12 cellular contexts compared by ENCODE assay signal in the genomic region with DNA sequence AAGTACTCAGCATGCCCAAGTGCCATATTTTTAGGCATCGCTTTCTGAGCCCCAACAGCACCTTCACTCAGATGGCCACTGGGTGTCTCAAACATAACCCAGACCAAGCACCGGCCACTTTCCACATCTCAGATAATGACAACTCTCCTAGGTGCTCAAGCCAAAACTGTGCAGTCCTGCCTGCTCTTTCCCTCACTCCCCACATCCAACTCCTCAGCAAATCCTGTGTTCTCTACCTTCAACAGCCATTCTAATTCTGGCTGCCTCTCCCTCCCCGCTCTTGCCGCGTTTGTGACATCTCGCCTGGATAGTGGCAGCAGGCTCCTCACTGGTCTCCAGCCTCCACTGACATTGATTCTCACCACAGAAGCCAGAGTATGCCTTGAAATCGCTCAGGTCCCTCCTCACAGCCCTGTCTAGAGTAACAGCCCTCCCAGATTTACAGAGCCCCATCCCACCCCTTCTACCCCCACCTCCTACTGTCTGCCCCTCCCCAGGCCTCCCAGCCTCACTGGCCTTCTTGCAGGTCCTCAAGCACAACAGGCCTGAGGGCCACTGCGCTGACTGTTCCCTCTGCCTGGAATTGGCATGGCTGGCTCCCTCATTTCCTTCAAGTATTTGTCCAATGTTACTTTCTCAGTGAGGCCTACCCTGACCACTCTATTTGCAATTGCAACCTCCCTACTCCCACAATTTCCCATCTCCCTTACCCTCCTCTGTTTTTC. TPM values are rescaled to one million over a fixed set of nuclear protein-coding genes. Genes with fewer than 3 reads are reported as not detected.
DNase-seq lines count a peak whose midpoint lies in the region; ATAC-seq and TF ChIP-seq lines count a peak whose summit lies in the region.
"Had no signal": no experiment of that assay in that cellular context is flagged by ENCODE, and none has a peak within 500 bp of the region (broad histone marks: within the 10 kb centered on the region; RNA-seq: fewer than 3 reads in every experiment).

No MANE protein-coding gene starts in this region.

- H3K9me3 ChIP-seq in breast epithelium = no peaks in the 10 kb centered on the region
- H3K9me3 ChIP-seq: adrenal gland had no signal

- H3K9me3 Mint-ChIP-seq in WTC11 (no peaks in the 10 kb centered on the region), glutamatergic neuron (ENCODE audit: unreplicated experiment) (peaks cover 6% of the 10 kb centered on the region), chondrocyte (ENCODE audit: low read depth) (no peaks in the 10 kb centered on the region)
- H3K9me3 Mint-ChIP-seq: stimulated activated naive CD8-positive, alpha-beta T cell treated with anti-CD3 and anti-CD28 coated beads, Interleukin-15, amount 100 ng/mL, for 72 hours had no signal

- H3K4me3 Mint-ChIP-seq in WTC11 = peak overlapping the region; percentile 63; the same call in 1 of the 2 replicates
- peak overlapping the region; percentile 50 for H3K4me3 Mint-ChIP-seq in glutamatergic neuron (ENCODE audit: unreplicated experiment)
- no peak overlapping the region for H3K4me3 Mint-ChIP-seq in chondrocyte (ENCODE audit: unreplicated experiment)

- H3K27ac ChIP-seq in breast epithelium = no peak overlapping the region

- POLR2A ChIA-PET in WTC11 (lab: Charles Lee) = no interaction called here

- in situ Hi-C loops in ACHN (cut with HindIII; ENCODE audit: low pct_ligation_motif_present, low pct_unique_long_range_greater_than_20kb, low sequenced_read_pairs) = no loop called here

- H3K4me3 ChIP-seq in breast epithelium = no peak overlapping the region
- H3K4me3 ChIP-seq: adrenal gland had no signal

- H3K4me1 Mint-ChIP-seq in WTC11 (peaks cover 40% of the 10 kb centered on the region), glutamatergic neuron (ENCODE audit: low read depth, unreplicated experiment) (peaks cover 10% of the 10 kb centered on the region), chondrocyte (ENCODE audit: low read depth) (peaks cover 19% of the 10 kb centered on the region)

- peaks cover 8% of the 10 kb centered on the region in 2 donors for H3K4me1 ChIP-seq in breast epithelium

- intact Hi-C loops in Right ventricle myocardium superior (cut with DNase I) (no loop called here), left cardiac atrium (cut with DNase I) (no loop called here), breast epithelium (cut with DNase I; ENCODE audit: low total_unique reads) (no loop called here)

- peaks cover 2% of the 10 kb centered on the region for H3K36me3 Mint-ChIP-seq in WTC11
- H3K36me3 Mint-ChIP-seq in glutamatergic neuron (ENCODE audit: unreplicated experiment) = peaks cover 6% of the 10 kb centered on the region
- no peaks in the 10 kb centered on the region for H3K36me3 Mint-ChIP-seq in chondrocyte (ENCODE audit: low read depth)

- H3K27me3 Mint-ChIP-seq in WTC11 (ENCODE audit: low read depth) = peaks cover 28% of the 10 kb centered on the region
- H3K27me3 Mint-ChIP-seq in glutamatergic neuron (ENCODE audit: unreplicated experiment) = peaks cover 7% of the 10 kb centered on the region
- H3K27me3 Mint-ChIP-seq in chondrocyte (ENCODE audit: low read depth) = no peaks in the 10 kb centered on the region
- H3K27me3 Mint-ChIP-seq: stimulated activated naive CD8-positive, alpha-beta T cell treated with anti-CD3 and anti-CD28 coated beads, Interleukin-15, amount 100 ng/mL, for 72 hours had no signal

- peak; percentile 19 for ATAC-seq in Right ventricle myocardium superior (ENCODE audit: poor library complexity)
- no peak for ATAC-seq in left cardiac atrium
- ATAC-seq in WTC11 = no peak
- ATAC-seq: stimulated activated naive CD8-positive, alpha-beta T cell treated with anti-CD3 and anti-CD28 coated beads, Interleukin-15, amount 100 ng/mL, for 72 hours had no signal

- CTCF ChIA-PET in WTC11 (lab: Charles Lee) = no interaction called here

- H3K36me3 ChIP-seq in breast epithelium = no peaks in the 10 kb centered on the region

- no peaks in the 10 kb centered on the region for H3K27me3 ChIP-seq in breast epithelium
- H3K27me3 ChIP-seq: adrenal gland had no signal

- TF ChIP-seq CTCF in WTC11 (IDR thresholded peaks at IDR 0.05) (no peak), glutamatergic neuron (IDR thresholded peaks at IDR 0.05; ENCODE audit: partially characterized antibody, unreplicated experiment) (no peak), breast epithelium (IDR thresholded peaks at IDR 0.05) (no peak), chondrocyte (IDR thresholded peaks at IDR 0.05) (no peak)

- TF ChIP-seq POLR2A in breast epithelium (IDR thresholded peaks at IDR 0.05) = no peak

- DNase-seq in Right ventricle myocardium superior (peak; percentile 42), left cardiac atrium (no peak), WTC11 (ENCODE audit: low spot score) (no peak), glutamatergic neuron (no peak), breast epithelium (ENCODE audit: low spot score in 2 of 2) (no peak), chondrocyte (ENCODE audit: low spot score) (no peak), NCI-H2081 (lab: John Stamatoyannopoulos, UW) (no peak), ACHN (no peak)
- DNase-seq: NCI-H1694 treated with DMSO at 0.1 percent for 48 hours; stimulated activated CD4-positive, alpha-beta T cell treated with anti-CD3 and anti-CD28 coated beads, Interleukin-15, amount 100 ng/mL, for 24 hours; stimulated activated naive CD8-positive, alpha-beta T cell treated with anti-CD3 and anti-CD28 coated beads, Interleukin-15, amount 100 ng/mL, for 72 hours had no signal

- H3K27ac Mint-ChIP-seq in WTC11 = no peak overlapping the region
- no peak overlapping the region for H3K27ac Mint-ChIP-seq in glutamatergic neuron (ENCODE audit: unreplicated experiment)
- H3K27ac Mint-ChIP-seq in chondrocyte (ENCODE audit: unreplicated experiment) = no peak overlapping the region

TF ChIP-seq in WTC11, 78 proteins besides CTCF, POLR2A, EP300 and RAD21 (continues in another document):
- TF ChIP-seq ZNF671 (CRISPR knock-in tag; IDR thresholded peaks at IDR 0.05) = no peak
- TF ChIP-seq PRRX2 (CRISPR knock-in tag; IDR thresholded peaks at IDR 0.05) = no peak
- TF ChIP-seq, protein P1, sequence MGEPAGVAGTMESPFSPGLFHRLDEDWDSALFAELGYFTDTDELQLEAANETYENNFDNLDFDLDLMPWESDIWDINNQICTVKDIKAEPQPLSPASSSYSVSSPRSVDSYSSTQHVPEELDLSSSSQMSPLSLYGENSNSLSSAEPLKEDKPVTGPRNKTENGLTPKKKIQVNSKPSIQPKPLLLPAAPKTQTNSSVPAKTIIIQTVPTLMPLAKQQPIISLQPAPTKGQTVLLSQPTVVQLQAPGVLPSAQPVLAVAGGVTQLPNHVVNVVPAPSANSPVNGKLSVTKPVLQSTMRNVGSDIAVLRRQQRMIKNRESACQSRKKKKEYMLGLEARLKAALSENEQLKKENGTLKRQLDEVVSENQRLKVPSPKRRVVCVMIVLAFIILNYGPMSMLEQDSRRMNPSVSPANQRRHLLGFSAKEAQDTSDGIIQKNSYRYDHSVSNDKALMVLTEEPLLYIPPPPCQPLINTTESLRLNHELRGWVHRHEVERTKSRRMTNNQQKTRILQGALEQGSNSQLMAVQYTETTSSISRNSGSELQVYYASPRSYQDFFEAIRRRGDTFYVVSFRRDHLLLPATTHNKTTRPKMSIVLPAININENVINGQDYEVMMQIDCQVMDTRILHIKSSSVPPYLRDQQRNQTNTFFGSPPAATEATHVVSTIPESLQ (CRISPR knock-in tag; IDR thresholded peaks at IDR 0.05) = no peak
- TF ChIP-seq, protein P2, sequence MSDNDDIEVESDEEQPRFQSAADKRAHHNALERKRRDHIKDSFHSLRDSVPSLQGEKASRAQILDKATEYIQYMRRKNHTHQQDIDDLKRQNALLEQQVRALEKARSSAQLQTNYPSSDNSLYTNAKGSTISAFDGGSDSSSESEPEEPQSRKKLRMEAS (CRISPR knock-in tag; IDR thresholded peaks at IDR 0.05) = no peak
- no peak for TF ChIP-seq FOXP1 (CRISPR knock-in tag; IDR thresholded peaks at IDR 0.05; ENCODE audit: borderline replicate concordance)
- TF ChIP-seq GABPB1 (CRISPR knock-in tag; IDR thresholded peaks at IDR 0.05) = no peak

RNA-seq across cellular contexts. Expression of a gene that starts 1.3 kb away (rescaled TPM):
- 4.2 TPM for total RNA-seq in Right ventricle myocardium superior
- 10 to 100 TPM in 1 of 2 donors, 1 to 10 TPM in 1; 8.7 to 11.3 TPM for total RNA-seq in left cardiac atrium
- 5.7 to 7.1 TPM (median 6.3 TPM) in 3 replicates for total RNA-seq in WTC11 (2021)
- 0.88 TPM for total RNA-seq in glutamatergic neuron (ENCODE audit: unreplicated experiment)
- total RNA-seq in breast epithelium = 10 to 100 TPM; 11.5 to 18.0 (median 11.6) TPM
- total RNA-seq in chondrocyte = 1.4 to 2.2 TPM in 2 of 3 replicates, not detected in the other

RNA-seq across cellular contexts. Expression of a gene that starts 2.2 kb away (rescaled TPM):
- 11.8 TPM for total RNA-seq in Right ventricle myocardium superior
- total RNA-seq in left cardiac atrium = 10 to 100 TPM; 16.7 to 21.1 TPM
- 19.4 to 22.8 TPM (median 22.3 TPM) in 3 replicates for total RNA-seq in WTC11 (2021)
- 13.0 TPM for total RNA-seq in glutamatergic neuron (ENCODE audit: unreplicated experiment)
- total RNA-seq in breast epithelium = 10 to 100 TPM; 22.9 to 38.9 (median 27.2) TPM
- 17.1 to 20.2 TPM (median 18.9 TPM) in 3 replicates for total RNA-seq in chondrocyte

RNA-seq across cellular contexts. Expression of a gene that starts 6.7 kb away (rescaled TPM):
- total RNA-seq in Right ventricle myocardium superior (179 TPM), left cardiac atrium (100 to 1,000 TPM; 119 to 151 TPM), WTC11 (2021) (39.9 to 50.6 TPM (median 49.6 TPM) in 3 replicates), glutamatergic neuron (ENCODE audit: unreplicated experiment) (62.0 TPM), breast epithelium (10 to 100 TPM; 13.9 to 19.7 (median 16.2) TPM), chondrocyte (54.1 to 56.1 TPM (median 55.0 TPM) in 3 replicates)

RNA-seq across cellular contexts. Expression of a gene that starts 17.8 kb away (rescaled TPM):
- 298 TPM for total RNA-seq in Right ventricle myocardium superior
- total RNA-seq in left cardiac atrium = 100 to 1,000 TPM; 224 to 247 TPM
- total RNA-seq in WTC11 (2021) = 84.6 to 90.8 TPM (median 85.9 TPM) in 3 replicates
- total RNA-seq in glutamatergic neuron (ENCODE audit: unreplicated experiment) = 90.1 TPM
- 10 to 100 TPM; 37.3 to 61.1 (median 45.2) TPM for total RNA-seq in breast epithelium
- 62.2 to 70.7 TPM (median 66.3 TPM) in 3 replicates for total RNA-seq in chondrocyte

RNA-seq across cellular contexts. Expression of a gene that starts 57.8 kb away (rescaled TPM):
- not detected for total RNA-seq in Right ventricle myocardium superior
- total RNA-seq in left cardiac atrium = under 1 TPM; 0.31 to 0.59 TPM
- 1.4 to 1.7 TPM (median 1.6 TPM) in 3 replicates for total RNA-seq in WTC11 (2021)
- 15.9 TPM for total RNA-seq in glutamatergic neuron (ENCODE audit: unreplicated experiment)
- total RNA-seq in breast epithelium = 1 to 10 TPM in 1 of 3 donors, under 1 TPM in 2; 0.16 to 2.0 (median 0.73) TPM
- total RNA-seq in chondrocyte = 0.75 to 1.7 TPM (median 0.95 TPM) in 3 replicates
